Comparison of ENCODE assay signal across 1 cellular context in genomic region chr17:17849863-17850373, GRCh38.
TF ChIP-seq lines count a peak whose summit lies in the region.

No MANE protein-coding gene starts in this region.

TF ChIP-seq in K562, 482 proteins besides CTCF, POLR2A, EP300 and RAD21 (continued from another document):
- TF ChIP-seq ZNF407 (IDR thresholded peaks at IDR 0.05; ENCODE audit: low read depth): no peak
- TF ChIP-seq ZNF224 (CRISPR knock-in tag; IDR thresholded peaks at IDR 0.05): no peak
- TF ChIP-seq ZKSCAN1 (IDR thresholded peaks at IDR 0.05; ENCODE audit: low read depth, low read length): no peak
- no peak for TF ChIP-seq MTA3 (IDR thresholded peaks at IDR 0.05; ENCODE audit: borderline replicate concordance)
- TF ChIP-seq FOXO4 (CRISPR knock-in tag; IDR thresholded peaks at IDR 0.05): no peak
- TF ChIP-seq ZNF77 (CRISPR knock-in tag; IDR thresholded peaks at IDR 0.05): no peak
- no peak for TF ChIP-seq ARHGAP35 (IDR thresholded peaks at IDR 0.05; ENCODE audit: partially characterized antibody)
- TF ChIP-seq ATF2 (CRISPR knock-in tag; IDR thresholded peaks at IDR 0.05): no peak
- TF ChIP-seq ESRRB (CRISPR knock-in tag; IDR thresholded peaks at IDR 0.05; ENCODE audit: borderline replicate concordance): no peak
- no peak for TF ChIP-seq ZNF778 (CRISPR knock-in tag; IDR thresholded peaks at IDR 0.05)
- TF ChIP-seq VEZF1 (CRISPR knock-in tag; IDR thresholded peaks at IDR 0.05): peak; percentile 74
- TF ChIP-seq ZNF354B (CRISPR knock-in tag; IDR thresholded peaks at IDR 0.05): no peak
- peak; percentile 90; the same call in 1 of the 2 replicates for TF ChIP-seq ZBTB9 (CRISPR knock-in tag; IDR thresholded peaks at IDR 0.05)
- TF ChIP-seq TCFL5 (CRISPR knock-in tag; conservative IDR thresholded peaks at IDR 0.05): 0 out of 2 replicates have a peak, but pooled peaks have one; percentile 51
- TF ChIP-seq ARNT (IDR thresholded peaks at IDR 0.05): no peak
- TF ChIP-seq SMARCC2 (IDR thresholded peaks at IDR 0.05; ENCODE audit: low read depth): no peak
- no peak for TF ChIP-seq NFIC (IDR thresholded peaks at IDR 0.05)
- TF ChIP-seq HES1 (IDR thresholded peaks at IDR 0.05; ENCODE audit: low read depth): no peak
- TF ChIP-seq ZFP30 (CRISPR knock-in tag; IDR thresholded peaks at IDR 0.05; ENCODE audit: borderline replicate concordance): no peak
- TF ChIP-seq OTX1 (CRISPR knock-in tag; IDR thresholded peaks at IDR 0.05): no peak
- TF ChIP-seq TAL1 (IDR thresholded peaks at IDR 0.05): no peak
- no peak for TF ChIP-seq ZNF431 (CRISPR knock-in tag; IDR thresholded peaks at IDR 0.05)
- peak; percentile 63; the same call in 1 of the 2 replicates for TF ChIP-seq PTRF (tag; IDR thresholded peaks at IDR 0.05)
- TF ChIP-seq ZNF324 (CRISPR knock-in tag; IDR thresholded peaks at IDR 0.05): no peak
TF ChIP-seq in K562: peak in this region for 119.
